Comparison of ENCODE assay signal across 21 cellular contexts in genomic region chr5:150322202-150322601, GRCh38. TPM values are rescaled to one million over a fixed set of nuclear protein-coding genes. Genes with fewer than 3 reads are reported as not detected.
DNase-seq lines count a peak whose midpoint lies in the region; ATAC-seq, FAIRE-seq and TF ChIP-seq lines count a peak whose summit lies in the region.
"Had no signal": no experiment of that assay in that cellular context is flagged by ENCODE, and none has a peak within 500 bp of the region (broad histone marks: within the 10 kb centered on the region; RNA-seq: fewer than 3 reads in every experiment).

No MANE protein-coding gene starts in this region.

- in situ Hi-C loops in GM23248 (cut with MboI) (no loop called here), HAP-1 (cut with MboI; ENCODE audit: low sequenced_read_pairs) (no loop called here)

- CTCF ChIA-PET in PC-3 (lab: Charles Lee), result no interaction called here

- H3K9me3 ChIP-seq in GM23248 (ENCODE audit: low read depth), result no peaks in the 10 kb centered on the region
- no peaks in the 10 kb centered on the region for H3K9me3 ChIP-seq in PC-3 (ENCODE audit: low read length)
- no peaks in the 10 kb centered on the region for H3K9me3 ChIP-seq in kidney (ENCODE audit: control insufficient read depth in 1 of 2, low read length in 2 of 2)
- H3K9me3 ChIP-seq in spleen, result no peaks in the 10 kb centered on the region
- H3K9me3 ChIP-seq in HAP-1, result no peaks in the 10 kb centered on the region
- H3K9me3 ChIP-seq: BLaER1 treated with 17β-estradiol and CSF1 and Interleukin-3, amounts not matched to agents 10 nM and 100 nM; sigmoid colon; thyroid gland had no signal

- no peak for TF ChIP-seq POLR2A in spleen (IDR thresholded peaks at IDR 0.05)

- H3K79me2 ChIP-seq in GM23248 (ENCODE audit: insufficient read depth) (no peaks in the 10 kb centered on the region), PC-3 (ENCODE audit: low read length) (no peaks in the 10 kb centered on the region)

- H3F3A ChIP-seq in GM23248 (ENCODE audit: insufficient read depth), result peaks cover 40% of the 10 kb centered on the region
- no peaks in the 10 kb centered on the region for H3F3A ChIP-seq in PC-3 (ENCODE audit: low read length, unreplicated experiment)

- peaks cover 47% of the 10 kb centered on the region for H3K4me1 ChIP-seq in GM23248 (ENCODE audit: insufficient read depth)
- H3K4me1 ChIP-seq in PC-3 (ENCODE audit: insufficient read depth, low read length), result peaks cover 55% of the 10 kb centered on the region
- H3K4me1 ChIP-seq in kidney (ENCODE audit: control insufficient read depth in 1 of 2, insufficient read depth in 1 of 2, low read depth in 1 of 2, low read length in 2 of 2), result peaks cover 5% of the 10 kb centered on the region in 2 donors
- H3K4me1 ChIP-seq in spleen, result peaks cover 0 to 6% (median 0%) of the 10 kb centered on the region in 6 donors
- peaks cover 6% of the 10 kb centered on the region for H3K4me1 ChIP-seq in HAP-1

- H3K4me2 ChIP-seq in GM23248 (ENCODE audit: unreplicated experiment), result no peak overlapping the region
- peak overlapping the region; percentile 26 for H3K4me2 ChIP-seq in PC-3 (ENCODE audit: low read length)
- H3K4me2 ChIP-seq: BLaER1 treated with 17β-estradiol and CSF1 and Interleukin-3, amounts not matched to agents 10 nM and 100 nM had no signal

- POLR2A ChIA-PET in PC-3 (lab: Charles Lee; ENCODE audit: unreplicated experiment), result no interaction called here

- peak overlapping the region; percentile 16; the same call in 1 of the 2 replicates for H3K27ac ChIP-seq in GM23248
- peak overlapping the region; percentile 42 for H3K27ac ChIP-seq in PC-3 (ENCODE audit: low read length)
- H3K27ac ChIP-seq in kidney (ENCODE audit: low read depth in 2 of 2, low read length in 2 of 2), result no peak overlapping the region
- no peak overlapping the region for H3K27ac ChIP-seq in spleen
- H3K27ac ChIP-seq: BLaER1 treated with 17β-estradiol and CSF1 and Interleukin-3, amounts not matched to agents 10 nM and 100 nM; sigmoid colon; thyroid gland had no signal

- no peaks in the 10 kb centered on the region for H3K9me2 ChIP-seq in GM23248 (ENCODE audit: insufficient read depth)
- H3K9me2 ChIP-seq in PC-3 (replicated peaks; ENCODE audit: low read length), result no peaks in the 10 kb centered on the region

- FAIRE-seq in kidney (lab: Jason Lieb, UNC), result no peak

- no peaks in the 10 kb centered on the region for H3K27me3 ChIP-seq in GM23248 (replicated peaks; ENCODE audit: insufficient read depth)
- H3K27me3 ChIP-seq in PC-3 (ENCODE audit: low read length), result no peaks in the 10 kb centered on the region
- no peaks in the 10 kb centered on the region for H3K27me3 ChIP-seq in spleen (replicated peaks in 1 of 7)
- H3K27me3 ChIP-seq in HAP-1 (ENCODE audit: low read depth), result no peaks in the 10 kb centered on the region
- H3K27me3 ChIP-seq: BLaER1 treated with 17β-estradiol and CSF1 and Interleukin-3, amounts not matched to agents 10 nM and 100 nM; sigmoid colon; thyroid gland had no signal

- no TSS peak for BruUV-seq in PC-3 (replicated peaks; lab: Mats Ljungman, UMichigan)

- no peaks in the 10 kb centered on the region for H3K36me3 ChIP-seq in GM23248 (ENCODE audit: low read depth)
- H3K36me3 ChIP-seq in PC-3 (ENCODE audit: low read depth, low read length), result no peaks in the 10 kb centered on the region
- no peaks in the 10 kb centered on the region for H3K36me3 ChIP-seq in kidney (ENCODE audit: control insufficient read depth in 1 of 2, insufficient read depth in 2 of 2, low read length in 2 of 2)
- no peaks in the 10 kb centered on the region for H3K36me3 ChIP-seq in spleen
- no peaks in the 10 kb centered on the region for H3K36me3 ChIP-seq in HAP-1 (replicated peaks)
- H3K36me3 ChIP-seq: BLaER1 treated with 17β-estradiol and CSF1 and Interleukin-3, amounts not matched to agents 10 nM and 100 nM; sigmoid colon; thyroid gland had no signal

- intact Hi-C loops in PC-3 (cut with micrococcal nuclease), result loop anchor here (1.0 kb wide), 1 partner anchor 58 kb away; no protein-coding TSS in a partner anchor
- intact Hi-C loops in kidney (cut with DNase I), result no loop called here
- intact Hi-C loops in spleen (cut with DNase I; ENCODE audit: low total_unique reads), result no loop called here

- DNase-seq in GM23248 (peak; percentile 74), PC-3 (peak; percentile 95), dermis blood vessel endothelial cell (peak; percentile 26), kidney glomerular epithelial cell (lab: John Stamatoyannopoulos, UW) (peak; percentile 59), kidney (no peak), spleen (no peak), HAP-1 (ENCODE audit: low spot score in 2 of 2) (no peak)
- DNase-seq: activated CD4-positive, alpha-beta T cell treated with anti-CD3 and anti-CD28 coated beads for 48 hours; activated T-cell treated with anti-CD3 and anti-CD28 coated beads for 4 hours; caudate nucleus; effector memory CD4-positive, alpha-beta T cell; NCI-H2107; sigmoid colon; stimulated activated CD4-positive, alpha-beta T cell treated with anti-CD3 and anti-CD28 coated beads, Interleukin-4, amount 100 ng/mL, for 1 hour; stimulated activated CD8-positive, alpha-beta memory T cell treated with anti-CD3 and anti-CD28 coated beads, Interleukin-4, amount 100 ng/mL, for 48 hours; thyroid gland had no signal

- no peak for TF ChIP-seq CTCF in PC-3 (conservative IDR thresholded peaks at IDR 0.05; ENCODE audit: low read depth, low read length)
- TF ChIP-seq CTCF in kidney (IDR thresholded peaks at IDR 0.05; ENCODE audit: borderline replicate concordance, extremely low read depth, insufficient read depth), result no peak
- no peak for TF ChIP-seq CTCF in spleen (IDR thresholded peaks at IDR 0.05 in 8 of 11, conservative IDR thresholded peaks at IDR 0.05 in 3 of 11)

- H3K9ac ChIP-seq in GM23248, result no peak overlapping the region
- no peak overlapping the region for H3K9ac ChIP-seq in PC-3 (ENCODE audit: low read length)
- no peak overlapping the region for H3K9ac ChIP-seq in kidney (ENCODE audit: low read length in 2 of 2)
- H3K9ac ChIP-seq: BLaER1 treated with 17β-estradiol and CSF1 and Interleukin-3, amounts not matched to agents 10 nM and 100 nM had no signal

- no peaks in the 10 kb centered on the region for H4K20me1 ChIP-seq in GM23248 (ENCODE audit: insufficient read depth)
- H4K20me1 ChIP-seq in PC-3 (ENCODE audit: low read length), result no peaks in the 10 kb centered on the region
- H4K20me1 ChIP-seq: BLaER1 treated with 17β-estradiol and CSF1 and Interleukin-3, amounts not matched to agents 10 nM and 100 nM had no signal

- ATAC-seq in PC-3 (peak; percentile 85), HG03196 (IDR thresholded peaks at IDR 0.05; ENCODE audit: unreplicated experiment) (no peak)
- ATAC-seq: activated naive CD4-positive, alpha-beta T cell treated with anti-CD3 and anti-CD28 coated beads, Interleukin-2, amount 50 U/mL, for 72 hours; Right ventricle myocardium inferior had no signal

- H2AFZ ChIP-seq in GM23248, result no peak overlapping the region
- no peak overlapping the region for H2AFZ ChIP-seq in PC-3 (ENCODE audit: low read length)

- H3K4me3 ChIP-seq in GM23248, result no peak overlapping the region
- no peak overlapping the region for H3K4me3 ChIP-seq in PC-3 (ENCODE audit: low read length)
- H3K4me3 ChIP-seq in kidney (ENCODE audit: low read length in 2 of 2), result no peak overlapping the region
- no peak overlapping the region for H3K4me3 ChIP-seq in spleen
- H3K4me3 ChIP-seq in HAP-1, result no peak overlapping the region
- H3K4me3 ChIP-seq: BLaER1 treated with 17β-estradiol and CSF1 and Interleukin-3, amounts not matched to agents 10 nM and 100 nM; sigmoid colon; thyroid gland had no signal

RNA-seq across cellular contexts. Expression of gene ARSI, which starts 19.5 kb away (rescaled TPM):
- total RNA-seq in GM23248 (2014; rRNA removed; shearing (Covaris generic)), result 4.2 and 4.3 TPM in 2 replicates
- polyA plus RNA-seq in GM23248 (2016; fragmentation: Nextera tagmentation; extraction: Ambion mirVana), result 0.72 and 1.0 TPM in 2 replicates
- 5.9 and 6.3 TPM in 2 replicates for total RNA-seq in PC-3 (2014; rRNA removed)
- 0.28 and 0.68 TPM in 2 replicates for total RNA-seq in dermis blood vessel endothelial cell
- 0.57 TPM for total RNA-seq in kidney
- polyA plus RNA-seq in kidney (ENCODE audit: insufficient read depth, low read depth, low replicate concordance), result 1.1 TPM
- total RNA-seq in spleen, result 1 to 10 TPM in 5 of 7 donors, under 1 TPM in 2; 0.67 to 3.8 (median 1.1) TPM
- polyA plus RNA-seq in spleen, result under 1 TPM; 0.07 to 0.38 (median 0.30) TPM
- total RNA-seq: activated naive CD4-positive, alpha-beta T cell treated with anti-CD3 and anti-CD28 coated beads, Interleukin-2, amount 50 U/mL, for 72 hours had no signal

RNA-seq across cellular contexts. Expression of gene CAMK2A, which starts 32.6 kb away (rescaled TPM):
- total RNA-seq in GM23248 (2014; rRNA removed; shearing (Covaris generic)), result 0.43 and 0.51 TPM in 2 replicates
- not detected in 2 replicates for polyA plus RNA-seq in GM23248 (2016; fragmentation: Nextera tagmentation; extraction: Ambion mirVana)
- 0.15 TPM in 1 of 2 replicates, not detected in the other for total RNA-seq in PC-3 (2014; rRNA removed)
- total RNA-seq in dermis blood vessel endothelial cell, result not detected in 2 replicates
- total RNA-seq in kidney, result 0.28 TPM
- 0.90 TPM for polyA plus RNA-seq in kidney (ENCODE audit: insufficient read depth, low read depth, low replicate concordance)
- 1 to 10 TPM in 2 of 7 donors, under 1 TPM in 4, not detected in 1; 0.32 to 1.1 (median 0.73) TPM for total RNA-seq in spleen
- under 1 TPM in 2 of 3 donors, not detected in 1; 0.03 to 0.10 TPM for polyA plus RNA-seq in spleen
- total RNA-seq: activated naive CD4-positive, alpha-beta T cell treated with anti-CD3 and anti-CD28 coated beads, Interleukin-2, amount 50 U/mL, for 72 hours; mesenteric fat pad; thyroid gland had no signal

RNA-seq across cellular contexts. Expression of gene TCOF1, which starts 35.3 kb away (rescaled TPM):
- total RNA-seq in GM23248 (2014; rRNA removed; shearing (Covaris generic)), result 18.0 and 22.5 TPM in 2 replicates
- polyA plus RNA-seq in GM23248 (2016; fragmentation: Nextera tagmentation; extraction: Ambion mirVana) (15.1 and 16.3 TPM in 2 replicates), kidney (ENCODE audit: insufficient read depth, low read depth, low replicate concordance) (12.2 TPM), spleen (10 to 100 TPM; 15.3 to 20.1 (median 19.0) TPM)
- total RNA-seq in PC-3 (2014; rRNA removed) (113 and 149 TPM in 2 replicates), dermis blood vessel endothelial cell (14.3 and 28.4 TPM in 2 replicates), kidney (23.5 TPM), spleen (10 to 100 TPM; 31.8 to 44.3 (median 34.8) TPM)

Comparison
In these comparisons a context has a peak if more than half of its experiments do, and no peak if none do; other contexts are left out.
1. DNase-seq: peak in GM23248 (single experiment), PC-3 (single experiment), dermis blood vessel endothelial cell (single experiment) and kidney glomerular epithelial cell (single experiment); none in kidney (single experiment), spleen (single experiment) and HAP-1 (0 of 2).
2. H3K27ac ChIP-seq: peak in GM23248 (single experiment) and PC-3 (single experiment); none in kidney (0 of 2) and spleen (0 of 8).